Comparison of ENCODE assay signal across 1 cellular context in the genomic region with DNA sequence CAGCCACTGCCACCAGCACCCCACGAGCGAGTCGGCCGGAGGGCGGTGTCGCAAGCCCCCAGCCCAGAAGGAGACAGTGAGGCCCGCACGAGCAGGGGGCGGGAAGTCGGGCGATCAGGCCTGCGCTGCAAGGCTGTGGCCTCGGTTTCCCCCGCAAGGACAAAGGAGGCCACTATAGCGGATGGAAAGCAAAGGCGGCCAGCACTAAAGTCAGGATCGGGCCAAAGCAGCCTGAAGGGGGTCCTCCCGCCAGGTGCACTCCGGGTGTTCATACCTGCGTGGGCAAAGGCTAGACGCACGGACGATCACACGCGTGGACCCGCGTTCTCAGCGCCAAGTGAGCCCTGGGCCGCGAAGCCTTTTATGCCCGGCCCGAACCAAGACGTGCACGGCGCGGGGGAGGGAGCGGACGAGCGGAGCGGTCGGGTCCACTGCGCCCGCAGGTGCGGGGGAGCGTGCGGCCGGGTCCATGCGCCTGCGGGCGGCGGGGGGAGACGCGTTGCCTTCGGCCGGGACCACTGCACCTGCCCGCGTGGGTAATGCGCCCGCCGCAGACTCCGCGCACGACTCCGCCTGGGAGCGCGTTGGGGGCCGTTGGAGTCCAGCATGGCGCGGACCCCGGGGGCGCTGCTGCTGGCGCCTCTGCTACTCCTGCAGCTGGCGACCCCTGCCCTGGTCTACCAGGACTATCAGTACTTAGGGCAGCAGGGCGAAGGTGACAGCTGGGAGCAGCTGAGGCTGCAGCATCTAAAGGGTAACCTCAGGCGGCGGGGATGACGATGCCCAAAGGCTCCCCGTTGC.
TF ChIP-seq lines count a peak whose summit lies in the region.

TSS of gene PRDX2 (minus strand) at position 335 of the 801 bp plus-strand sequence. CDS start 539 bp downstream, outside the sequence.
TSS of gene THSD8 (plus strand) at position 604 of the 801 bp plus-strand sequence. CDS start at position 607, 3 bp downstream.

TF ChIP-seq in K562, 482 proteins besides CTCF, POLR2A, EP300 and RAD21 (continued from another document and continues in another):
- TF ChIP-seq, protein P1, sequence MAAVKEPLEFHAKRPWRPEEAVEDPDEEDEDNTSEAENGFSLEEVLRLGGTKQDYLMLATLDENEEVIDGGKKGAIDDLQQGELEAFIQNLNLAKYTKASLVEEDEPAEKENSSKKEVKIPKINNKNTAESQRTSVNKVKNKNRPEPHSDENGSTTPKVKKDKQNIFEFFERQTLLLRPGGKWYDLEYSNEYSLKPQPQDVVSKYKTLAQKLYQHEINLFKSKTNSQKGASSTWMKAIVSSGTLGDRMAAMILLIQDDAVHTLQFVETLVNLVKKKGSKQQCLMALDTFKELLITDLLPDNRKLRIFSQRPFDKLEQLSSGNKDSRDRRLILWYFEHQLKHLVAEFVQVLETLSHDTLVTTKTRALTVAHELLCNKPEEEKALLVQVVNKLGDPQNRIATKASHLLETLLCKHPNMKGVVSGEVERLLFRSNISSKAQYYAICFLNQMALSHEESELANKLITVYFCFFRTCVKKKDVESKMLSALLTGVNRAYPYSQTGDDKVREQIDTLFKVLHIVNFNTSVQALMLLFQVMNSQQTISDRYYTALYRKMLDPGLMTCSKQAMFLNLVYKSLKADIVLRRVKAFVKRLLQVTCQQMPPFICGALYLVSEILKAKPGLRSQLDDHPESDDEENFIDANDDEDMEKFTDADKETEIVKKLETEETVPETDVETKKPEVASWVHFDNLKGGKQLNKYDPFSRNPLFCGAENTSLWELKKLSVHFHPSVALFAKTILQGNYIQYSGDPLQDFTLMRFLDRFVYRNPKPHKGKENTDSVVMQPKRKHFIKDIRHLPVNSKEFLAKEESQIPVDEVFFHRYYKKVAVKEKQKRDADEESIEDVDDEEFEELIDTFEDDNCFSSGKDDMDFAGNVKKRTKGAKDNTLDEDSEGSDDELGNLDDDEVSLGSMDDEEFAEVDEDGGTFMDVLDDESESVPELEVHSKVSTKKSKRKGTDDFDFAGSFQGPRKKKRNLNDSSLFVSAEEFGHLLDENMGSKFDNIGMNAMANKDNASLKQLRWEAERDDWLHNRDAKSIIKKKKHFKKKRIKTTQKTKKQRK (IDR thresholded peaks at IDR 0.05; ENCODE audit: borderline replicate concordance, low read depth, low read length): no peak
- TF ChIP-seq NR2C2 (CRISPR knock-in tag; IDR thresholded peaks at IDR 0.05): no peak; the same call in none of the 2 replicates
- TF ChIP-seq NR2C2 (tag; IDR thresholded peaks at IDR 0.05): peak; percentile 74
- TF ChIP-seq NFE2 (IDR thresholded peaks at IDR 0.05; ENCODE audit: low read depth): no peak
- TF ChIP-seq MXI1 (IDR thresholded peaks at IDR 0.05; ENCODE audit: low read depth, low read length): no peak
- TF ChIP-seq, protein P2, sequence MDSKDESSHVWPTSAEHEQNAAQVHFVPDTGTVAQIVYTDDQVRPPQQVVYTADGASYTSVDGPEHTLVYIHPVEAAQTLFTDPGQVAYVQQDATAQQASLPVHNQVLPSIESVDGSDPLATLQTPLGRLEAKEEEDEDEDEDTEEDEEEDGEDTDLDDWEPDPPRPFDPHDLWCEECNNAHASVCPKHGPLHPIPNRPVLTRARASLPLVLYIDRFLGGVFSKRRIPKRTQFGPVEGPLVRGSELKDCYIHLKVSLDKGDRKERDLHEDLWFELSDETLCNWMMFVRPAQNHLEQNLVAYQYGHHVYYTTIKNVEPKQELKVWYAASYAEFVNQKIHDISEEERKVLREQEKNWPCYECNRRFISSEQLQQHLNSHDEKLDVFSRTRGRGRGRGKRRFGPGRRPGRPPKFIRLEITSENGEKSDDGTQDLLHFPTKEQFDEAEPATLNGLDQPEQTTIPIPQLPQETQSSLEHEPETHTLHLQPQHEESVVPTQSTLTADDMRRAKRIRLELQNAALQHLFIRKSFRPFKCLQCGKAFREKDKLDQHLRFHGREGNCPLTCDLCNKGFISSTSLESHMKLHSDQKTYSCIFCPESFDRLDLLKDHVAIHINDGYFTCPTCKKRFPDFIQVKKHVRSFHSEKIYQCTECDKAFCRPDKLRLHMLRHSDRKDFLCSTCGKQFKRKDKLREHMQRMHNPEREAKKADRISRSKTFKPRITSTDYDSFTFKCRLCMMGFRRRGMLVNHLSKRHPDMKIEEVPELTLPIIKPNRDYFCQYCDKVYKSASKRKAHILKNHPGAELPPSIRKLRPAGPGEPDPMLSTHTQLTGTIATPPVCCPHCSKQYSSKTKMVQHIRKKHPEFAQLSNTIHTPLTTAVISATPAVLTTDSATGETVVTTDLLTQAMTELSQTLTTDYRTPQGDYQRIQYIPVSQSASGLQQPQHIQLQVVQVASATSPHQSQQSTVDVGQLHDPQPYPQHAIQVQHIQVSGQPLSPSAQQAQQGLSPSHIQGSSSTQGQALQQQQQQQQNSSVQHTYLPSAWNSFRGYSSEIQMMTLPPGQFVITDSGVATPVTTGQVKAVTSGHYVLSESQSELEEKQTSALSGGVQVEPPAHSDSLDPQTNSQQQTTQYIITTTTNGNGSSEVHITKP (IDR thresholded peaks at IDR 0.05; ENCODE audit: partially characterized antibody): peak; percentile 99
- TF ChIP-seq ZNF224 (CRISPR knock-in tag; IDR thresholded peaks at IDR 0.05): peak; percentile 6; the same call in 1 of the 2 replicates
- peak; percentile 92 for TF ChIP-seq CHD1 (IDR thresholded peaks at IDR 0.05; ENCODE audit: low read length)
- no peak for TF ChIP-seq MAFG (tag; conservative IDR thresholded peaks at IDR 0.05)
- TF ChIP-seq SRF (CRISPR knock-in tag; IDR thresholded peaks at IDR 0.05): peak in 1 of 2 experiments; percentile 35; a peak in 1 of 4 replicates
- TF ChIP-seq, protein P3, sequence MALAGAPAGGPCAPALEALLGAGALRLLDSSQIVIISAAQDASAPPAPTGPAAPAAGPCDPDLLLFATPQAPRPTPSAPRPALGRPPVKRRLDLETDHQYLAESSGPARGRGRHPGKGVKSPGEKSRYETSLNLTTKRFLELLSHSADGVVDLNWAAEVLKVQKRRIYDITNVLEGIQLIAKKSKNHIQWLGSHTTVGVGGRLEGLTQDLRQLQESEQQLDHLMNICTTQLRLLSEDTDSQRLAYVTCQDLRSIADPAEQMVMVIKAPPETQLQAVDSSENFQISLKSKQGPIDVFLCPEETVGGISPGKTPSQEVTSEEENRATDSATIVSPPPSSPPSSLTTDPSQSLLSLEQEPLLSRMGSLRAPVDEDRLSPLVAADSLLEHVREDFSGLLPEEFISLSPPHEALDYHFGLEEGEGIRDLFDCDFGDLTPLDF (CRISPR knock-in tag; IDR thresholded peaks at IDR 0.05): no peak
- no peak for TF ChIP-seq PTBP1 (IDR thresholded peaks at IDR 0.05; ENCODE audit: low read depth, low read length)
- TF ChIP-seq POLR3A (IDR thresholded peaks at IDR 0.05; ENCODE audit: borderline replicate concordance, extremely low read depth, insufficient read depth, insufficient read length): no peak
- no peak for TF ChIP-seq E2F8 (IDR thresholded peaks at IDR 0.05; ENCODE audit: low read depth, partially characterized antibody)
- peak; percentile 74 for TF ChIP-seq FUS (optimal IDR thresholded peaks at IDR 0.05; ENCODE audit: low read depth, low read length)
- TF ChIP-seq ZC3H4 (CRISPR knock-in tag; IDR thresholded peaks at IDR 0.05; ENCODE audit: borderline replicate concordance): peak; percentile 75; the same call in 1 of the 2 replicates
- peak; percentile 97 for TF ChIP-seq MTA3 (IDR thresholded peaks at IDR 0.05; ENCODE audit: borderline replicate concordance)
- peak; percentile 79 for TF ChIP-seq GMEB1 (CRISPR knock-in tag; IDR thresholded peaks at IDR 0.05)
- peak; percentile 81 for TF ChIP-seq TAF7 (tag; IDR thresholded peaks at IDR 0.05)
- TF ChIP-seq OTX1 (CRISPR knock-in tag; IDR thresholded peaks at IDR 0.05): no peak
- peak; percentile 87 for TF ChIP-seq TAF1 (IDR thresholded peaks at IDR 0.05; ENCODE audit: control insufficient read depth, extremely low read depth, insufficient read depth, low read length, severe bottlenecking)
- no peak for TF ChIP-seq KLF10 (CRISPR knock-in tag; IDR thresholded peaks at IDR 0.05)
- TF ChIP-seq CHD7 (IDR thresholded peaks at IDR 0.05; ENCODE audit: low read depth, low read length): no peak
- no peak for TF ChIP-seq RBM22 (IDR thresholded peaks at IDR 0.05; ENCODE audit: low read depth, low read length, poor library complexity, severe bottlenecking)
- TF ChIP-seq ZNF583 (CRISPR knock-in tag; IDR thresholded peaks at IDR 0.05): no peak
